10 cellular contexts compared by ENCODE assay signal in the genomic region with DNA sequence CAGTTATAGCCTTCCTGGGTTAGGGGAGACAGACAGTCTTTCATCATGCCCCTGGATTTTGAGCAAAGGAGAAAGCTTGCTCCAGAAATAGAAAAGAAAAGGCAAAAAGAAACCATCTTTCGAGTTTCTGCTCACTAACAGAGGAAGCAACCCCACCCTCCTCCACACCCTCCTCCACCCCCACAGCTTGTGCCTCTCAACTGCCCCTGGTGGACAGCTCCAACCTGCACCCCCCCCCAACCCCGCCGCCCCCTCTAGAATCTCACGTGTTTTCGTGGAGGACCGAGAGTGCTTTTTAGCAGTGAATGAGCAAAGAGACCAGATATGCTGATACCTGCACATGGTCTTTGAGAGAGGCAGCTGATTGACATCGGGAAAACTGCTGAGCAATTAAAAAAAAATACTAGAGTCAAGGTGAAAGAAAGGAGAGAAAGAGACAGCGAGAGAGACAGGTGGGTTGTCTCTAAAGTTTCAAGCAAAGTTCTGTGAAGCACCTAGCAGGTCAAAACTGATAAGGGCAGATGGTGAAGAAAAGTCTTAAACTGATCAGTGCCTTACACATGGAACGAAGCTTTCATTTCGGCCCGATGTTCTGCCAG.
DNase-seq lines count a peak whose midpoint lies in the region; ATAC-seq, FAIRE-seq and TF ChIP-seq lines count a peak whose summit lies in the region.
"Had no signal": no experiment of that assay in that cellular context is flagged by ENCODE, and none has a peak within 500 bp of the region (broad histone marks: within the 10 kb centered on the region; RNA-seq: fewer than 3 reads in every experiment).

No MANE protein-coding gene starts in this region.

- H3K9me3 Mint-ChIP-seq in brain, result peaks cover 0 to 6% (median 0%) of the 10 kb centered on the region in 5 experiments
- no peaks in the 10 kb centered on the region for H3K9me3 Mint-ChIP-seq in nephron progenitor cell
- no peaks in the 10 kb centered on the region for H3K9me3 Mint-ChIP-seq in activated CD4-positive, alpha-beta memory T cell treated with anti-CD3 and anti-CD28 coated beads, Interleukin-2, amount 10 ng/mL, durations not matched to agents 7 days and 5 days

- no peak for TF ChIP-seq POLR2A in NB4 (IDR thresholded peaks at IDR 0.05; ENCODE audit: extremely low read depth, insufficient read length)

- POLR2A ChIA-PET in activated CD4-positive, alpha-beta memory T cell treated with anti-CD3 and anti-CD28 coated beads, Interleukin-2, amount 10 ng/mL, durations not matched to agents 7 days and 5 days (lab: Charles Lee), result no interaction called here

- H3K27ac Mint-ChIP-seq in brain (peak overlapping the region in 4 of 5 experiments; percentile 3 to 94 (median 55)), nephron progenitor cell (no peak overlapping the region)
- no peak overlapping the region for H3K27ac Mint-ChIP-seq in activated CD4-positive, alpha-beta memory T cell treated with anti-CD3 and anti-CD28 coated beads, Interleukin-2, amount 10 ng/mL, durations not matched to agents 7 days and 5 days

- CTCF ChIA-PET in activated CD4-positive, alpha-beta memory T cell treated with anti-CD3 and anti-CD28 coated beads, Interleukin-2, amount 10 ng/mL, durations not matched to agents 7 days and 5 days (lab: Charles Lee), result interaction anchor here (0.8 to 0.9 kb wide), 2 partner anchors 9 to 24 kb away, joined by 3 read pairs; no protein-coding TSS in a partner anchor

- TF ChIP-seq CTCF in NB4 (IDR thresholded peaks at IDR 0.05; ENCODE audit: low read depth, low read length) (no peak), brain (conservative IDR thresholded peaks at IDR 0.05) (no peak), nephron progenitor cell (IDR thresholded peaks at IDR 0.05) (no peak), D721Med (IDR thresholded peaks at IDR 0.05; ENCODE audit: insufficient read depth, missing control alignments) (no peak)

- H3K27me3 Mint-ChIP-seq in brain (no peaks in the 10 kb centered on the region), nephron progenitor cell (ENCODE audit: low read depth, poor library complexity) (no peaks in the 10 kb centered on the region)
- peaks cover 2% of the 10 kb centered on the region for H3K27me3 Mint-ChIP-seq in activated CD4-positive, alpha-beta memory T cell treated with anti-CD3 and anti-CD28 coated beads, Interleukin-2, amount 10 ng/mL, durations not matched to agents 7 days and 5 days

- H3K4me3 Mint-ChIP-seq in brain (peak overlapping the region in 3 of 5 experiments; percentile 30 to 83 (median 39)), nephron progenitor cell (no peak overlapping the region)
- no peak overlapping the region for H3K4me3 Mint-ChIP-seq in activated CD4-positive, alpha-beta memory T cell treated with anti-CD3 and anti-CD28 coated beads, Interleukin-2, amount 10 ng/mL, durations not matched to agents 7 days and 5 days

- H3K4me3 ChIP-seq in NB4 (ENCODE audit: low read depth, low read length), result no peak overlapping the region
- H3K4me3 ChIP-seq: testis had no signal

- H3K36me3 Mint-ChIP-seq in brain, result no peaks in the 10 kb centered on the region
- peaks cover 4% of the 10 kb centered on the region for H3K36me3 Mint-ChIP-seq in nephron progenitor cell (ENCODE audit: low read depth)
- H3K36me3 Mint-ChIP-seq in activated CD4-positive, alpha-beta memory T cell treated with anti-CD3 and anti-CD28 coated beads, Interleukin-2, amount 10 ng/mL, durations not matched to agents 7 days and 5 days (ENCODE audit: low read depth), result no peaks in the 10 kb centered on the region

- no peak for ATAC-seq in esophagus mucosa

- H3K4me1 Mint-ChIP-seq in brain (peaks cover 35% of the 10 kb centered on the region), nephron progenitor cell (peaks cover 48% of the 10 kb centered on the region)
- H3K4me1 Mint-ChIP-seq in activated CD4-positive, alpha-beta memory T cell treated with anti-CD3 and anti-CD28 coated beads, Interleukin-2, amount 10 ng/mL, durations not matched to agents 7 days and 5 days, result no peaks in the 10 kb centered on the region

- DNase-seq in NCI-H1417 (lab: John Stamatoyannopoulos, UW) (peak; percentile 34 to 69 (median 48)), NCI-H1417 treated with DMSO at 0.1 percent for 48 hours (lab: John Stamatoyannopoulos, UW) (no peak), NB4 (ENCODE audit: low read depth) (peak; percentile 38), nephron progenitor cell (peak; percentile 17), D721Med (ENCODE audit: insufficient read length, low spot score) (no peak)
- no peak for DNase-seq in activated CD4-positive, alpha-beta memory T cell treated with anti-CD3 and anti-CD28 coated beads, Interleukin-2, amount 10 ng/mL, durations not matched to agents 7 days and 5 days
- DNase-seq: testis had no signal

- no peak for FAIRE-seq in D721Med (lab: Jason Lieb, UNC)
- FAIRE-seq: endothelial cell of umbilical vein had no signal

Comparison
In these comparisons a context has a peak if more than half of its experiments do, and no peak if none do; other contexts are left out.
1. DNase-seq: peak in NCI-H1417 (3 of 3), NB4 (single experiment) and nephron progenitor cell (single experiment); none in NCI-H1417 treated with DMSO at 0.1 percent for 48 hours (single experiment), activated CD4-positive, alpha-beta memory T cell treated with anti-CD3 and anti-CD28 coated beads, Interleukin-2, amount 10 ng/mL, durations not matched to agents 7 days and 5 days (single experiment) and D721Med (single experiment).
2. H3K27ac Mint-ChIP-seq: peak in brain (4 of 5); none in nephron progenitor cell (single experiment) and activated CD4-positive, alpha-beta memory T cell treated with anti-CD3 and anti-CD28 coated beads, Interleukin-2, amount 10 ng/mL, durations not matched to agents 7 days and 5 days (single experiment).
3. H3K4me3 Mint-ChIP-seq: peak in brain (3 of 5); none in nephron progenitor cell (single experiment) and activated CD4-positive, alpha-beta memory T cell treated with anti-CD3 and anti-CD28 coated beads, Interleukin-2, amount 10 ng/mL, durations not matched to agents 7 days and 5 days (single experiment).